Comparison of ENCODE assay signal across 1 cellular context in the genomic region with DNA sequence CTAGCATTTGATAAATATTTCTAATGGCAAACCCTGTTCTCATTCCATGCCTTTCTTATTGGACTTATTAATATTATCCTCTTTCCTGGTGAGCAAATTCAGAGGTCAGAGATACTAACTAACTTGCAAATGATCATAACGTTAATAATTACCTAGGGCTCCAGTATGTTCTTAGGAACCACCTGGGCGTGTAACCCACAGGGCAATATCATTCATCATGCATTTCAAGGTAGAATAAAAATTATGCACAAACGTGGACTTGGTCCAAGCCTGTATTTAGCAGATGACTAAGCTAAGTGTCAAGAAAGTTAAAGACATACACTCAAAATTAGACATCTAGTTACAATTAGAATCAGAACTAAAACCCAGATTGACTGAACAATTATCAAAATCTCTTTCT.
TF ChIP-seq lines count a peak whose summit lies in the region.

No MANE protein-coding gene starts in this region.

TF ChIP-seq in HCT116, 20 proteins besides CTCF, POLR2A, EP300 and RAD21 (continued from another document):
- no peak for TF ChIP-seq CBX3 (IDR thresholded peaks at IDR 0.05; ENCODE audit: low read depth)
- TF ChIP-seq SP1 (IDR thresholded peaks at IDR 0.05; ENCODE audit: low read depth): no peak
